8 cellular contexts compared by ENCODE assay signal in genomic region chr2:24972315-24972958, GRCh38. TPM values are rescaled to one million over a fixed set of nuclear protein-coding genes. Genes with fewer than 3 reads are reported as not detected.
DNase-seq lines count a peak whose midpoint lies in the region; ATAC-seq, FAIRE-seq and TF ChIP-seq lines count a peak whose summit lies in the region.

No MANE protein-coding gene starts in this region.

- H3K9me3 Mint-ChIP-seq in CD4-positive, alpha-beta T cell, result no peaks in the 10 kb centered on the region
- no peaks in the 10 kb centered on the region for H3K9me3 Mint-ChIP-seq in astrocyte (ENCODE audit: unreplicated experiment)

- POLR2A ChIA-PET in CD4-positive, alpha-beta T cell (lab: Charles Lee), result interaction anchor here (0.6 to 1.2 kb wide), 6 partner anchors 10 to 1045 kb away, joined by 3 to 5 read pairs (median 4); partner anchors contain the start of genes ATAD2B and EFR3B

- peaks cover 32% of the 10 kb centered on the region for H3K4me1 Mint-ChIP-seq in CD4-positive, alpha-beta T cell (ENCODE audit: low read depth)
- H3K4me1 Mint-ChIP-seq in astrocyte (ENCODE audit: low read depth, unreplicated experiment), result no peaks in the 10 kb centered on the region

- peak overlapping the region; percentile 99 for H3K27ac ChIP-seq in CD4-positive, alpha-beta T cell (ENCODE audit: low read depth, low read length)
- peak overlapping the region; percentile 99 for H3K27ac ChIP-seq in HUES48 (ENCODE audit: low read depth, low read length)
- H3K27ac ChIP-seq in SK-N-MC, result peak overlapping the region; percentile 86
- peak overlapping the region; percentile 96 for H3K27ac ChIP-seq in astrocyte (ENCODE audit: low read depth, low read length)
- peak overlapping the region; percentile 96 to 100 (median 98) for H3K27ac ChIP-seq in gastrocnemius medialis

- no peak for TF ChIP-seq POLR2A in gastrocnemius medialis (IDR thresholded peaks at IDR 0.05)

- H3K79me2 ChIP-seq in astrocyte (ENCODE audit: insufficient read depth, low read length), result peaks cover 26% of the 10 kb centered on the region

- CTCF ChIA-PET in CD4-positive, alpha-beta T cell (lab: Charles Lee), result interaction anchor here (0.7 to 5.1 kb wide), 4 partner anchors 9 to 157 kb away, joined by 3 to 54 read pairs (median 4); partner anchors contain the start of gene EFR3B

- TF ChIP-seq CTCF in CD4-positive, alpha-beta T cell (IDR thresholded peaks at IDR 0.05), result no peak
- no peak for TF ChIP-seq CTCF in astrocyte (IDR thresholded peaks at IDR 0.05; ENCODE audit: insufficient read depth, low read depth, low read length)
- TF ChIP-seq CTCF in gastrocnemius medialis (IDR thresholded peaks at IDR 0.05 in 4 of 5, conservative IDR thresholded peaks at IDR 0.05 in 1 of 5), result no peak

- DNase-seq in CD4-positive, alpha-beta T cell, result peak; percentile 14 to 47 (median 26)
- DNase-seq in SK-N-MC (ENCODE audit: low read depth, low spot score) (no peak), astrocyte (ENCODE audit: low read depth) (no peak), gastrocnemius medialis (peak in 1 of 2 donors; percentile 30)
- DNase-seq in effector CD8-positive, alpha-beta T cell (lab: John Stamatoyannopoulos, UW), result no peak

- FAIRE-seq in astrocyte (lab: Jason Lieb, UNC), result no peak

- H3K4me3 ChIP-seq in HUES48 (ENCODE audit: low read depth, low read length), result peak overlapping the region; percentile 87
- H3K4me3 ChIP-seq in SK-N-MC, result peak overlapping the region; percentile 91
- H3K4me3 ChIP-seq in astrocyte (ENCODE audit: insufficient read depth, low read depth, low read length), result peak overlapping the region; percentile 96
- H3K4me3 ChIP-seq in iPS-11a (ENCODE audit: low read depth, low read length), result peak overlapping the region; percentile 87
- H3K4me3 ChIP-seq in gastrocnemius medialis, result peak overlapping the region; percentile 73 to 95 (median 88)

- ATAC-seq in CD4-positive, alpha-beta T cell (ENCODE audit: poor library complexity), result no peak
- peak; percentile 32 to 35 for ATAC-seq in gastrocnemius medialis
- no peak for ATAC-seq in HG02981 (IDR thresholded peaks at IDR 0.05; ENCODE audit: unreplicated experiment)

- H4K20me1 ChIP-seq in astrocyte (ENCODE audit: insufficient read depth, low read length), result no peaks in the 10 kb centered on the region

- H3K27ac Mint-ChIP-seq in CD4-positive, alpha-beta T cell, result peak overlapping the region; percentile 100
- H3K27ac Mint-ChIP-seq in astrocyte (ENCODE audit: unreplicated experiment), result peak overlapping the region; percentile 99

- H3K9me3 ChIP-seq in CD4-positive, alpha-beta T cell (ENCODE audit: control insufficient read depth, low read length), result no peaks in the 10 kb centered on the region
- no peaks in the 10 kb centered on the region for H3K9me3 ChIP-seq in HUES48 (ENCODE audit: control insufficient read depth, insufficient read depth, low read length)
- H3K9me3 ChIP-seq in SK-N-MC (ENCODE audit: low read depth, low read length), result no peaks in the 10 kb centered on the region
- no peaks in the 10 kb centered on the region for H3K9me3 ChIP-seq in astrocyte (ENCODE audit: insufficient read depth, low read depth, low read length)
- H3K9me3 ChIP-seq in gastrocnemius medialis, result no peaks in the 10 kb centered on the region

- H3K4me1 ChIP-seq in HUES48 (ENCODE audit: control insufficient read depth, insufficient read depth, low read length) (no peaks in the 10 kb centered on the region), astrocyte (ENCODE audit: insufficient read depth, low read length) (no peaks in the 10 kb centered on the region), gastrocnemius medialis (peaks cover 9 to 22% of the 10 kb centered on the region in 2 donors)

- H3K27me3 Mint-ChIP-seq in CD4-positive, alpha-beta T cell, result no peaks in the 10 kb centered on the region
- H3K27me3 Mint-ChIP-seq in astrocyte (ENCODE audit: low read depth, unreplicated experiment), result no peaks in the 10 kb centered on the region

- in situ Hi-C loops in gastrocnemius medialis (cut with MboI; ENCODE audit: low sequenced_read_pairs in 4 of 4), result loop anchor here in 1 of 4 donors (10.0 kb wide), 1 partner anchor 72 kb away; the partner anchor contains the start of gene EFR3B

- H3K27me3 ChIP-seq in CD4-positive, alpha-beta T cell (ENCODE audit: control insufficient read depth, insufficient read depth, low read length), result no peaks in the 10 kb centered on the region
- H3K27me3 ChIP-seq in HUES48 (ENCODE audit: control insufficient read depth, insufficient read depth, low read length) (no peaks in the 10 kb centered on the region), astrocyte (ENCODE audit: insufficient read depth, low read length) (no peaks in the 10 kb centered on the region), gastrocnemius medialis (no peaks in the 10 kb centered on the region)

- H3K4me3 Mint-ChIP-seq in CD4-positive, alpha-beta T cell, result peak overlapping the region; percentile 97
- H3K4me3 Mint-ChIP-seq in astrocyte (ENCODE audit: unreplicated experiment), result peak overlapping the region; percentile 98

- peak overlapping the region; percentile 61 for H2AFZ ChIP-seq in astrocyte (ENCODE audit: low read depth, low read length)

- H3K4me2 ChIP-seq in astrocyte (ENCODE audit: low read length), result peak overlapping the region; percentile 90

- H3K36me3 ChIP-seq in HUES48 (ENCODE audit: control insufficient read depth, insufficient read depth, low read length) (no peaks in the 10 kb centered on the region), SK-N-MC (ENCODE audit: insufficient read depth, low read length) (no peaks in the 10 kb centered on the region), astrocyte (ENCODE audit: insufficient read depth, low read length) (no peaks in the 10 kb centered on the region), gastrocnemius medialis (peaks cover 0 to 2% of the 10 kb centered on the region in 2 donors)

- H3K9ac ChIP-seq in HUES48 (ENCODE audit: low read depth, low read length) (peak overlapping the region; percentile 91), SK-N-MC (ENCODE audit: insufficient read length) (peak overlapping the region; percentile 97), astrocyte (ENCODE audit: low read length) (peak overlapping the region; percentile 99)

- intact Hi-C loops in CD4-positive, alpha-beta T cell (cut with DNase I, micrococcal nuclease), result loop anchor here (1.0 to 10.0 kb wide), 5 partner anchors 70 to 1065 kb away; partner anchors contain the start of genes DTNB (in 1 of the 2), EFR3B (in 1 of the 2) and ITSN2 (in 1 of the 2)
- intact Hi-C loops in gastrocnemius medialis (cut with DNase I; ENCODE audit: low total_unique reads), result loop anchor here (5.0 to 10.0 kb wide), 3 partner anchors 55 to 372 kb away; partner anchors contain the start of gene DNMT3A

- peaks cover 22% of the 10 kb centered on the region for H3K36me3 Mint-ChIP-seq in CD4-positive, alpha-beta T cell (ENCODE audit: low read depth)
- no peaks in the 10 kb centered on the region for H3K36me3 Mint-ChIP-seq in astrocyte (ENCODE audit: low read depth, unreplicated experiment)

RNA-seq across cellular contexts. Expression of gene DNAJC27, which starts 0.7 kb away (rescaled TPM):
- total RNA-seq in CD4-positive, alpha-beta T cell, result 10 to 100 TPM; 20.0 to 23.1 TPM
- 3.1 and 3.5 TPM in 2 replicates for total RNA-seq in astrocyte
- 10 to 100 TPM in 1 of 4 donors, 1 to 10 TPM in 3; 3.0 to 11.0 (median 4.9) TPM for total RNA-seq in gastrocnemius medialis

RNA-seq across cellular contexts. Expression of gene ADCY3, which starts 52.4 kb away (rescaled TPM):
- total RNA-seq in CD4-positive, alpha-beta T cell, result 10 to 100 TPM; 28.1 to 31.4 TPM
- total RNA-seq in astrocyte (12.5 and 20.5 TPM in 2 replicates), gastrocnemius medialis (10 to 100 TPM in 2 of 4 donors, 1 to 10 TPM in 2; 3.9 to 16.6 (median 12.3) TPM)

Comparison
In these comparisons a context has a peak if more than half of its experiments do, and no peak if none do; other contexts are left out.
1. ATAC-seq: peak in gastrocnemius medialis (2 of 2); none in CD4-positive, alpha-beta T cell (single experiment) and HG02981 (single experiment).
2. DNase-seq: peak in CD4-positive, alpha-beta T cell (10 of 10); none in SK-N-MC (single experiment), astrocyte (single experiment) and effector CD8-positive, alpha-beta T cell (single experiment).
3. Peak in every context shown above with its lines, with median percentiles within 50 percentile points of each other: H3K27ac ChIP-seq, H3K4me3 ChIP-seq and H3K9ac ChIP-seq.